In genomic region chr10:114839901-114840300, GRCh38 we compare ENCODE assay signal across 19 cellular contexts.
"Had no signal": no experiment of that assay in that cellular context is flagged by ENCODE, and none has a peak within 500 bp of the region (broad histone marks: within the 10 kb centered on the region; RNA-seq: fewer than 3 reads in every experiment).

No MANE protein-coding gene starts in this region.

- H3K4me3 Mint-ChIP-seq: dendritic cell treated with granulocyte-macrophage colony-stimulating factor and Interleukin-4, amounts not matched to agents 40 ng/mL and 50 ng/mL, for 4 days; naive thymus-derived CD8-positive, alpha-beta T cell had no signal

- H3K27ac ChIP-seq: heart left ventricle, neutrophil, spleen, stomach, thoracic aorta, transverse colon had no signal

- H3K27me3 Mint-ChIP-seq: dendritic cell treated with granulocyte-macrophage colony-stimulating factor and Interleukin-4, amounts not matched to agents 40 ng/mL and 50 ng/mL, for 4 days; naive thymus-derived CD8-positive, alpha-beta T cell had no signal

- ATAC-seq: heart left ventricle; left lobe of liver; mucosa of descending colon; naive thymus-derived CD8-positive, alpha-beta T cell; sciatic nerve had no signal

- H3K27me3 ChIP-seq: heart left ventricle, neutrophil, spleen, stomach, transverse colon had no signal

- H3K9me3 Mint-ChIP-seq: dendritic cell treated with granulocyte-macrophage colony-stimulating factor and Interleukin-4, amounts not matched to agents 40 ng/mL and 50 ng/mL, for 4 days; naive thymus-derived CD8-positive, alpha-beta T cell had no signal

- DNase-seq: heart left ventricle; hippocampal formation; mammary epithelial cell; mucosa of descending colon; naive thymus-derived CD8-positive, alpha-beta T cell; posterior cingulate gyrus; spleen; stimulated activated CD4-positive, alpha-beta T cell treated with anti-CD3 and anti-CD28 coated beads, Interleukin-15, amount 100 ng/mL, for 24 hours; stimulated activated CD4-positive, alpha-beta T cell treated with anti-CD3 and anti-CD28 coated beads, Interleukin-1b, Interleukin-23, amount 100 ng/mL, for 48 hours; stimulated activated CD4-positive, alpha-beta T cell treated with anti-CD3 and anti-CD28 coated beads, Interleukin-4, amount 100 ng/mL, for 24 hours; stimulated activated naive CD4-positive, alpha-beta T cell; stomach; substantia nigra; transverse colon had no signal

- H3K4me1 ChIP-seq: spleen, stomach, transverse colon had no signal

- H3K27ac Mint-ChIP-seq: dendritic cell treated with granulocyte-macrophage colony-stimulating factor and Interleukin-4, amounts not matched to agents 40 ng/mL and 50 ng/mL, for 4 days had no signal
